In the genomic region with DNA sequence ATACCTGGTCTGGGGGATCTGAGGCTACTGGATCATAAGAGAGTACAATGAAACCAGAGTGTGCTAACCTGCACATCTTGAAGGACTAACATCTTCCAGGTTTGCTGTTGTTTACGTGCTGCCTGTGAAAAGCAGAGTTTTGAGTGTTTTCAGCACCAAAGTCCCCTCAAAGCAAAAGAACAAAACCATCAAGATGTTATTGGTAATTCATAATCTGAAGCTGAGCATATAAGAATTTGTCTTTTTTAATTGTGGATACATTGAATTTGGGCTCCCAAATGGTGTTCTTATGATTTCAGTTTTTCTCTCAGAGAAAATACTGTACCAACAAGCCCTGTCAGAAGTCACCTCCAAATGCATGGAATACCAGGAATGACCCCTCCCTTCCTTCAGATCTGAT, we compare ENCODE assay signal across 10 cellular contexts.
DNase-seq lines count a peak whose midpoint lies in the region; ATAC-seq and TF ChIP-seq lines count a peak whose summit lies in the region.
"Had no signal": no experiment of that assay in that cellular context is flagged by ENCODE, and none has a peak within 500 bp of the region (broad histone marks: within the 10 kb centered on the region; RNA-seq: fewer than 3 reads in every experiment).

No MANE protein-coding gene starts in this region.

- no peaks in the 10 kb centered on the region for H3K9me3 Mint-ChIP-seq in CD4-positive, alpha-beta T cell
- H3K9me3 Mint-ChIP-seq in natural killer cell treated with Interleukin-12 subunit alpha and Interleukin-12 subunit beta and Interleukin-15 and Interleukin-18, amount 100 ng/mL, for 72 hours, result peaks cover 7% of the 10 kb centered on the region

- peaks cover 0 to 9% of the 10 kb centered on the region in 2 donors for H3K4me1 ChIP-seq in breast epithelium

- no peaks in the 10 kb centered on the region for H3K36me3 Mint-ChIP-seq in CD4-positive, alpha-beta T cell (ENCODE audit: low read depth)
- peaks cover 6% of the 10 kb centered on the region for H3K36me3 Mint-ChIP-seq in natural killer cell treated with Interleukin-12 subunit alpha and Interleukin-12 subunit beta and Interleukin-15 and Interleukin-18, amount 100 ng/mL, for 72 hours

- no peak for TF ChIP-seq POLR2A in breast epithelium (IDR thresholded peaks at IDR 0.05)

- H3K27me3 ChIP-seq in CD4-positive, alpha-beta T cell (ENCODE audit: control insufficient read depth, insufficient read depth, low read length), result no peaks in the 10 kb centered on the region
- H3K27me3 ChIP-seq in breast epithelium, result no peaks in the 10 kb centered on the region
- H3K27me3 ChIP-seq: ovary, testis had no signal

- intact Hi-C loops in CD4-positive, alpha-beta T cell (cut with DNase I, micrococcal nuclease), result loop anchor here (2.0 to 10.0 kb wide), 3 partner anchors 19 to 161 kb away; no protein-coding TSS in a partner anchor
- intact Hi-C loops in breast epithelium (cut with DNase I; ENCODE audit: low total_unique reads), result no loop called here

- peaks cover 95% of the 10 kb centered on the region for H3K4me1 Mint-ChIP-seq in CD4-positive, alpha-beta T cell (ENCODE audit: low read depth)
- peaks cover 41 to 55% of the 10 kb centered on the region in 2 donors for H3K4me1 Mint-ChIP-seq in natural killer cell treated with Interleukin-12 subunit alpha and Interleukin-12 subunit beta and Interleukin-15 and Interleukin-18, amount 100 ng/mL, for 72 hours (ENCODE audit: low read depth in 2 of 2)

- ATAC-seq in CD4-positive, alpha-beta T cell (ENCODE audit: poor library complexity), result no peak
- peak; percentile 11 for ATAC-seq in HG03045 (IDR thresholded peaks at IDR 0.05; ENCODE audit: unreplicated experiment)
- ATAC-seq in natural killer cell treated with Interleukin-12 subunit alpha and Interleukin-12 subunit beta and Interleukin-15 and Interleukin-18, amount 100 ng/mL, for 72 hours, result no peak
- no peak for ATAC-seq in HG03520 (IDR thresholded peaks at IDR 0.05; ENCODE audit: unreplicated experiment)

- H3K27ac ChIP-seq in CD4-positive, alpha-beta T cell (ENCODE audit: low read depth, low read length), result peak overlapping the region; percentile 66
- peak overlapping the region; percentile 12 to 71 for H3K27ac ChIP-seq in breast epithelium
- H3K27ac ChIP-seq: ovary, testis had no signal

- CTCF ChIA-PET in CD4-positive, alpha-beta T cell (lab: Charles Lee), result interaction anchor here (1.2 kb wide), 1 partner anchor 148 kb away, joined by 3 read pairs; no protein-coding TSS in a partner anchor

- H3K9me3 ChIP-seq in CD4-positive, alpha-beta T cell (ENCODE audit: control insufficient read depth, low read length), result no peaks in the 10 kb centered on the region
- H3K9me3 ChIP-seq in breast epithelium, result no peaks in the 10 kb centered on the region
- H3K9me3 ChIP-seq: ovary, testis had no signal

- no peaks in the 10 kb centered on the region for H3K27me3 Mint-ChIP-seq in CD4-positive, alpha-beta T cell
- H3K27me3 Mint-ChIP-seq in natural killer cell treated with Interleukin-12 subunit alpha and Interleukin-12 subunit beta and Interleukin-15 and Interleukin-18, amount 100 ng/mL, for 72 hours, result no peaks in the 10 kb centered on the region

- no peaks in the 10 kb centered on the region for H3K36me3 ChIP-seq in breast epithelium
- H3K36me3 ChIP-seq: ovary had no signal

- peak overlapping the region; percentile 89 for H3K4me3 Mint-ChIP-seq in CD4-positive, alpha-beta T cell
- peak overlapping the region; percentile 99 for H3K4me3 Mint-ChIP-seq in natural killer cell treated with Interleukin-12 subunit alpha and Interleukin-12 subunit beta and Interleukin-15 and Interleukin-18, amount 100 ng/mL, for 72 hours

- peak overlapping the region in 2 of 3 donors; percentile 40 to 61 for H3K4me3 ChIP-seq in breast epithelium

- DNase-seq in CD4-positive, alpha-beta T cell, result no peak
- DNase-seq in breast epithelium (ENCODE audit: low spot score in 2 of 2) (no peak), NCI-H2227 (lab: John Stamatoyannopoulos, UW; ENCODE audit: unreplicated experiment) (no peak), NCI-H774 (lab: John Stamatoyannopoulos, UW) (no peak), hepatic stellate cell (ENCODE audit: low spot score) (no peak)
- DNase-seq in natural killer cell treated with Interleukin-12 subunit alpha and Interleukin-12 subunit beta and Interleukin-15 and Interleukin-18, amount 100 ng/mL, for 72 hours (ENCODE audit: low spot score), result no peak

- H3K27ac Mint-ChIP-seq in CD4-positive, alpha-beta T cell, result peak overlapping the region; percentile 96
- H3K27ac Mint-ChIP-seq in natural killer cell treated with Interleukin-12 subunit alpha and Interleukin-12 subunit beta and Interleukin-15 and Interleukin-18, amount 100 ng/mL, for 72 hours, result peak overlapping the region; percentile 95 to 98

- POLR2A ChIA-PET in CD4-positive, alpha-beta T cell (lab: Charles Lee), result interaction anchor here (0.7 to 8.9 kb wide), 4 partner anchors 46 to 159 kb away, joined by 3 to 276 read pairs (median 94); partner anchors contain the start of gene BTG1

- TF ChIP-seq CTCF in CD4-positive, alpha-beta T cell (IDR thresholded peaks at IDR 0.05), result no peak
- no peak for TF ChIP-seq CTCF in breast epithelium (IDR thresholded peaks at IDR 0.05)
